Comparison of ENCODE assay signal across 21 cellular contexts in the genomic region with DNA sequence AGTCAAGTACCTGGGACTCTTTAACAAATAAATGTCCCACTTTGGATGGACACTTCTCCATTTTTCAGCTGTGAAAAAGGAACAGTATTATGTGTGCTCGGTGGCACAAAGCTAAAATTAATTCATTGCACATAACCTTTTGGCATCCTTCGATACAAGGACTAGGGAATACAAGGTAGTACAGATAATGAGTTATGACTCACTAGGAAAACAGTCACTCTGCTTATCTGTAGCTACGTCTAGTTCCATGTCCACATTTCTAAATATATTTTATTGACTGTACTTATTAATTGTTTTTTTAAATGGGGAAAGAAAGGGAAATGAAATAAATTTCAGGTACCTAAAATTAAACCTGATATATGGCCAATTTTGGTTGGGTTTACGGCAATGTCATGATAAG. TPM values are rescaled to one million over a fixed set of nuclear protein-coding genes. Genes with fewer than 3 reads are reported as not detected.
A peak's percentile ranks its signal among the peaks of the same experiment; 100 is the strongest.
DNase-seq lines count a peak whose midpoint lies in the region; ATAC-seq, FAIRE-seq and TF ChIP-seq lines count a peak whose summit lies in the region.
"Had no signal": no experiment of that assay in that cellular context is flagged by ENCODE, and none has a peak within 500 bp of the region (broad histone marks: within the 10 kb centered on the region; RNA-seq: fewer than 3 reads in every experiment).

No MANE protein-coding gene starts in this region.

- peak overlapping the region; percentile 22; the same call in 1 of the 2 replicates for H3K4me2 ChIP-seq in HCT116 (ENCODE audit: low read length)
- H3K4me2 ChIP-seq in endothelial cell of umbilical vein (ENCODE audit: insufficient read depth, low read length), result no peak overlapping the region
- H3K4me2 ChIP-seq: neural progenitor cell had no signal

- H2AFZ ChIP-seq in HCT116 (ENCODE audit: low read depth, low read length, poor library complexity, severe bottlenecking), result no peak overlapping the region
- no peak overlapping the region for H2AFZ ChIP-seq in endothelial cell of umbilical vein (ENCODE audit: low read depth, low read length)
- H2AFZ ChIP-seq: neural progenitor cell had no signal

- no peak overlapping the region for H3K4me3 ChIP-seq in HCT116 (replicated peaks in 1 of 2; ENCODE audit: low read depth in 1 of 2, low read length in 2 of 2)
- H3K4me3 ChIP-seq in endothelial cell of umbilical vein (replicated peaks in 1 of 3; ENCODE audit: insufficient read depth in 1 of 3, low read depth in 1 of 3, low read length in 3 of 3), result no peak overlapping the region
- no peak overlapping the region for H3K4me3 ChIP-seq in left lung
- no peak overlapping the region for H3K4me3 ChIP-seq in stomach
- H3K4me3 ChIP-seq: esophagus squamous epithelium, neural progenitor cell had no signal

- no peaks in the 10 kb centered on the region for H3K36me3 Mint-ChIP-seq in activated CD8-positive, alpha-beta T cell treated with anti-CD3 and anti-CD28 coated beads, Interleukin-2, amount 10 ng/mL, durations not matched to agents 7 days and 5 days (ENCODE audit: low read depth)
- H3K36me3 Mint-ChIP-seq: CD4-positive, CD25-positive, alpha-beta regulatory T cell; type B pancreatic cell had no signal

- DNase-seq in HCT116 (ENCODE audit: low read depth, low spot score), result no peak
- DNase-seq in RCC 7860 (ENCODE audit: low spot score), result peak; percentile 41
- peak; percentile 39 for DNase-seq in endothelial cell of umbilical vein (ENCODE audit: low read depth, low spot score)
- DNase-seq in left lung, result no peak
- DNase-seq in stomach, result no peak
- no peak for DNase-seq in NCI-H146 (lab: John Stamatoyannopoulos, UW)
- no peak for DNase-seq in activated CD8-positive, alpha-beta T cell treated with anti-CD3 and anti-CD28 coated beads, Interleukin-2, amount 10 ng/mL, durations not matched to agents 7 days and 5 days
- DNase-seq: activated gamma-delta T cell; activated naive CD8-positive, alpha-beta T cell treated with anti-CD3 and anti-CD28 coated beads, Interleukin-2, amount 50 U/mL, for 24 hours; CD4-positive, CD25-positive, alpha-beta regulatory T cell; esophagus squamous epithelium; kidney; mammary epithelial cell; MV-4-11; NCI-H187; NCI-H748 treated with DMSO at 0.1 percent for 48 hours; stimulated activated CD8-positive, alpha-beta memory T cell treated with anti-CD3 and anti-CD28 coated beads, Interleukin-4, amount 100 ng/mL, for 48 hours; T1000 had no signal

- peaks cover 3 to 5% of the 10 kb centered on the region in 2 experiments; a peak in 2 of 4 replicates for H3K4me1 ChIP-seq in HCT116 (ENCODE audit: control insufficient read depth in 1 of 2, insufficient read depth in 2 of 2, low read length in 2 of 2)
- peaks cover 5% of the 10 kb centered on the region for H3K4me1 ChIP-seq in endothelial cell of umbilical vein (ENCODE audit: control insufficient read depth, extremely low read depth, insufficient read depth, low read length)
- H3K4me1 ChIP-seq in left lung, result peaks cover 0 to 2% of the 10 kb centered on the region in 2 donors
- H3K4me1 ChIP-seq in stomach, result peaks cover 0 to 5% (median 0%) of the 10 kb centered on the region in 4 donors
- H3K4me1 ChIP-seq: esophagus squamous epithelium had no signal

- no peak for TF ChIP-seq EP300 in stomach (IDR thresholded peaks at IDR 0.05)

- BruUV-seq in HCT116 (replicated peaks; lab: Mats Ljungman, UMichigan), result no TSS peak
- no TSS peak for BruUV-seq in endothelial cell of umbilical vein (replicated peaks; lab: Mats Ljungman, UMichigan)

- H3K9me3 ChIP-seq in HCT116 (ENCODE audit: control insufficient read depth in 1 of 2, insufficient read depth in 1 of 2, low read depth in 1 of 2, low read length in 2 of 2), result no peaks in the 10 kb centered on the region
- H3K9me3 ChIP-seq in endothelial cell of umbilical vein (replicated peaks; ENCODE audit: control insufficient read depth, insufficient read depth, low read length), result no peaks in the 10 kb centered on the region
- H3K9me3 ChIP-seq in left lung, result no peaks in the 10 kb centered on the region
- H3K9me3 ChIP-seq in stomach, result no peaks in the 10 kb centered on the region
- H3K9me3 ChIP-seq: esophagus squamous epithelium had no signal

- TF ChIP-seq CTCF in HCT116 (IDR thresholded peaks at IDR 0.05 in 2 of 3, conservative IDR thresholded peaks at IDR 0.05 in 1 of 3; ENCODE audit: borderline replicate concordance in 1 of 3, insufficient read depth in 1 of 3, low read depth in 2 of 3, low read length in 2 of 3), result no peak
- TF ChIP-seq CTCF in endothelial cell of umbilical vein (IDR thresholded peaks at IDR 0.05; ENCODE audit: extremely low read depth in 1 of 2, insufficient read depth in 1 of 2, low read depth in 1 of 2, low read length in 2 of 2), result no peak
- no peak for TF ChIP-seq CTCF in left lung (IDR thresholded peaks at IDR 0.05)
- TF ChIP-seq CTCF in stomach (IDR thresholded peaks at IDR 0.05), result no peak

- H4K20me1 ChIP-seq in HCT116 (ENCODE audit: insufficient read depth) (no peaks in the 10 kb centered on the region), endothelial cell of umbilical vein (replicated peaks; ENCODE audit: control insufficient read depth, extremely low read depth, insufficient read depth, low read length) (no peaks in the 10 kb centered on the region)

- no peaks in the 10 kb centered on the region for H3K9me1 ChIP-seq in endothelial cell of umbilical vein (replicated peaks; ENCODE audit: control insufficient read depth, extremely low read depth, insufficient read depth, low read length)

- H3K27me3 ChIP-seq in HCT116 (ENCODE audit: insufficient read depth, low read length), result peaks cover 9% of the 10 kb centered on the region
- H3K27me3 ChIP-seq in endothelial cell of umbilical vein (ENCODE audit: control insufficient read depth in 2 of 2, insufficient read depth in 2 of 2, low read length in 2 of 2), result peaks cover 9 to 12% of the 10 kb centered on the region in 2 experiments
- H3K27me3 ChIP-seq in left lung, result peaks cover 0 to 14% of the 10 kb centered on the region in 2 donors
- peaks cover 0 to 11% (median 0%) of the 10 kb centered on the region in 3 donors for H3K27me3 ChIP-seq in stomach
- H3K27me3 ChIP-seq: neural progenitor cell had no signal

- no peaks in the 10 kb centered on the region for H3K9me2 ChIP-seq in HCT116 (ENCODE audit: insufficient read depth)

- ATAC-seq in HCT116 (no peak), left lung (peak; percentile 58), HG02870 (IDR thresholded peaks at IDR 0.05; ENCODE audit: unreplicated experiment) (no peak)
- no peak for ATAC-seq in activated CD8-positive, alpha-beta T cell treated with anti-CD3 and anti-CD28 coated beads, Interleukin-2, amount 10 ng/mL, durations not matched to agents 7 days and 5 days
- ATAC-seq: activated naive CD8-positive, alpha-beta T cell treated with anti-CD3 and anti-CD28 coated beads, Interleukin-2, amount 50 U/mL, for 24 hours had no signal

- H3K27me3 Mint-ChIP-seq in activated CD8-positive, alpha-beta T cell treated with anti-CD3 and anti-CD28 coated beads, Interleukin-2, amount 10 ng/mL, durations not matched to agents 7 days and 5 days (ENCODE audit: low read depth), result peaks cover 8% of the 10 kb centered on the region

- H3K27ac ChIP-seq in HCT116 (ENCODE audit: low read depth, low read length) (no peak overlapping the region), endothelial cell of umbilical vein (ENCODE audit: insufficient read depth, low read depth, low read length) (no peak overlapping the region), left lung (no peak overlapping the region), stomach (no peak overlapping the region)
- H3K27ac ChIP-seq: esophagus squamous epithelium, neural progenitor cell had no signal

- no peaks in the 10 kb centered on the region for H3K9me3 Mint-ChIP-seq in activated CD8-positive, alpha-beta T cell treated with anti-CD3 and anti-CD28 coated beads, Interleukin-2, amount 10 ng/mL, durations not matched to agents 7 days and 5 days (ENCODE audit: insufficient read depth)
- H3K9me3 Mint-ChIP-seq: activated naive CD8-positive, alpha-beta T cell treated with anti-CD3 and anti-CD28 coated beads, Interleukin-2, amount 50 U/mL, for 24 hours; CD4-positive, CD25-positive, alpha-beta regulatory T cell; neural progenitor cell; type B pancreatic cell had no signal

- H3K9ac ChIP-seq in HCT116 (ENCODE audit: low read length), result no peak overlapping the region
- no peak overlapping the region for H3K9ac ChIP-seq in endothelial cell of umbilical vein (replicated peaks; ENCODE audit: extremely low read depth, insufficient read depth, low read length)
- H3K9ac ChIP-seq: neural progenitor cell had no signal

- RAD21 ChIA-PET in HCT116 (lab: Charles Lee; ENCODE audit: low non-redundant PET in 1 of 2, low total read pairs in 2 of 2, uncharacterized antibody in 2 of 2, unreplicated experiment in 2 of 2), result no interaction called here

- H3K36me3 ChIP-seq in HCT116 (ENCODE audit: control insufficient read depth in 1 of 2, insufficient read depth in 2 of 2, low read length in 2 of 2) (no peaks in the 10 kb centered on the region), endothelial cell of umbilical vein (ENCODE audit: control insufficient read depth in 2 of 2, extremely low read depth in 1 of 2, insufficient read depth in 2 of 2, low read length in 2 of 2) (no peaks in the 10 kb centered on the region), left lung (no peaks in the 10 kb centered on the region), stomach (no peaks in the 10 kb centered on the region)
- H3K36me3 ChIP-seq: esophagus squamous epithelium, neural progenitor cell had no signal

- no peak for TF ChIP-seq RAD21 in HCT116 (IDR thresholded peaks at IDR 0.05; ENCODE audit: low read depth)

- dilution Hi-C loops in endothelial cell of umbilical vein (cut with MboI; ENCODE audit: extremely low pct_ligation_motif_present, low sequenced_read_pairs), result no loop called here

- H3K4me1 Mint-ChIP-seq in activated CD8-positive, alpha-beta T cell treated with anti-CD3 and anti-CD28 coated beads, Interleukin-2, amount 10 ng/mL, durations not matched to agents 7 days and 5 days (ENCODE audit: low read depth), result no peaks in the 10 kb centered on the region
- H3K4me1 Mint-ChIP-seq: activated naive CD8-positive, alpha-beta T cell treated with anti-CD3 and anti-CD28 coated beads, Interleukin-2, amount 50 U/mL, for 24 hours; CD4-positive, CD25-positive, alpha-beta regulatory T cell had no signal

- FAIRE-seq in RCC 7860 (lab: Jason Lieb, UNC) (peak; percentile 35), endothelial cell of umbilical vein (lab: Jason Lieb, UNC) (peak; percentile 48)
- FAIRE-seq: kidney had no signal

- H3K79me2 ChIP-seq in HCT116 (ENCODE audit: insufficient read depth, low read length) (no peaks in the 10 kb centered on the region), endothelial cell of umbilical vein (ENCODE audit: control insufficient read depth, insufficient read depth, low read length) (no peaks in the 10 kb centered on the region)

- H3K27ac Mint-ChIP-seq in activated CD8-positive, alpha-beta T cell treated with anti-CD3 and anti-CD28 coated beads, Interleukin-2, amount 10 ng/mL, durations not matched to agents 7 days and 5 days, result no peak overlapping the region
- H3K27ac Mint-ChIP-seq: activated naive CD8-positive, alpha-beta T cell treated with anti-CD3 and anti-CD28 coated beads, Interleukin-2, amount 50 U/mL, for 24 hours; CD4-positive, CD25-positive, alpha-beta regulatory T cell; neural progenitor cell; type B pancreatic cell had no signal

- no peak overlapping the region for H3K4me3 Mint-ChIP-seq in activated CD8-positive, alpha-beta T cell treated with anti-CD3 and anti-CD28 coated beads, Interleukin-2, amount 10 ng/mL, durations not matched to agents 7 days and 5 days
- H3K4me3 Mint-ChIP-seq: activated naive CD8-positive, alpha-beta T cell treated with anti-CD3 and anti-CD28 coated beads, Interleukin-2, amount 50 U/mL, for 24 hours; CD4-positive, CD25-positive, alpha-beta regulatory T cell; neural progenitor cell; type B pancreatic cell had no signal

- intact Hi-C loops in HCT116 (cut with micrococcal nuclease) (no loop called here), endothelial cell of umbilical vein (cut with micrococcal nuclease) (no loop called here), left lung (cut with DNase I) (no loop called here), stomach (cut with DNase I; ENCODE audit: low total_unique reads) (no loop called here)

- POLR2A ChIA-PET in HCT116 (lab: Charles Lee) (no interaction called here), endothelial cell of umbilical vein (lab: Charles Lee) (no interaction called here)
- POLR2A ChIA-PET in activated CD8-positive, alpha-beta T cell treated with anti-CD3 and anti-CD28 coated beads, Interleukin-2, amount 10 ng/mL, durations not matched to agents 7 days and 5 days (lab: Charles Lee), result no interaction called here

- CTCF ChIA-PET in HCT116 (lab: Charles Lee), result no interaction called here
- CTCF ChIA-PET in endothelial cell of umbilical vein (lab: Charles Lee), result interaction anchor here (1.0 to 2.7 kb wide), 3 partner anchors 10 to 181 kb away, joined by 4 to 12 read pairs (median 4); no protein-coding TSS in a partner anchor
- CTCF ChIA-PET in activated CD8-positive, alpha-beta T cell treated with anti-CD3 and anti-CD28 coated beads, Interleukin-2, amount 10 ng/mL, durations not matched to agents 7 days and 5 days (lab: Charles Lee), result interaction anchor here (0.9 to 1.4 kb wide), 2 partner anchors 11 to 34 kb away, joined by 3 read pairs; no protein-coding TSS in a partner anchor

- 35 to 46% (median 38%) methylated on average over 4 of the region's 4 CpGs for WGBS in stomach, 5 donors

- TF ChIP-seq POLR2A in HCT116 (IDR thresholded peaks at IDR 0.05; ENCODE audit: borderline replicate concordance, extremely low read depth, insufficient read depth, insufficient read length) (no peak), endothelial cell of umbilical vein (IDR thresholded peaks at IDR 0.05; ENCODE audit: low read depth, low read length) (no peak), stomach (IDR thresholded peaks at IDR 0.05) (no peak)

RNA-seq across cellular contexts. Expression of a gene that starts 35.2 kb away (rescaled TPM):
- total RNA-seq in HCT116 (2021; ENCODE audit: unreplicated experiment) (16.7 TPM), endothelial cell of umbilical vein (13.7 and 16.5 TPM in 2 replicates), left lung (10 to 100 TPM; 14.5 TPM), stomach (10 to 100 TPM in 3 of 5 donors, 1 to 10 TPM in 2; 2.9 to 71.0 (median 19.8) TPM)
- polyA plus RNA-seq in HCT116 (2012), result 7.0 and 7.6 TPM in 2 replicates
- polyA plus RNA-seq in endothelial cell of umbilical vein (4.1 and 4.6 TPM in 2 replicates), stomach (1 to 10 TPM; 2.2 to 7.5 (median 2.7) TPM)
- polyA plus RNA-seq in endothelial cell of umbilical vein (2011; cell fraction: cytosol; rRNA removed), result 4.8 and 5.7 TPM in 2 replicates
- 20.6 and 21.6 TPM in 2 replicates for polyA plus RNA-seq in endothelial cell of umbilical vein (2011; cell fraction: nucleus; rRNA removed)
- 8.2 and 10.4 TPM in 2 replicates for polyA plus RNA-seq in endothelial cell of umbilical vein (2012)
- polyA minus RNA-seq in endothelial cell of umbilical vein, result 13.9 and 16.0 TPM in 2 replicates
- polyA minus RNA-seq in endothelial cell of umbilical vein (2011; cell fraction: cytosol; rRNA and poly(A)+ RNA removed), result 5.0 TPM
- polyA minus RNA-seq in endothelial cell of umbilical vein (2011; cell fraction: nucleus; rRNA and poly(A)+ RNA removed), result 22.4 and 36.6 TPM in 2 replicates
- total RNA-seq in activated CD8-positive, alpha-beta T cell treated with anti-CD3 and anti-CD28 coated beads, Interleukin-2, amount 10 ng/mL, durations not matched to agents 7 days and 5 days, result 10 to 100 TPM; 15.4 to 18.1 TPM

Comparison
In these comparisons a context has a peak if more than half of its experiments do, and no peak if none do; other contexts are left out.
1. DNase-seq: peak in RCC 7860 (single experiment) and endothelial cell of umbilical vein (single experiment); none in HCT116 (single experiment), left lung (0 of 2), stomach (single experiment), NCI-H146 (single experiment) and activated CD8-positive, alpha-beta T cell treated with anti-CD3 and anti-CD28 coated beads, Interleukin-2, amount 10 ng/mL, durations not matched to agents 7 days and 5 days (single experiment).